ENCODE assay signal across 8 cellular contexts in genomic region chr15:66789029-66790025, GRCh38.
DNase-seq lines count a peak whose midpoint lies in the region; ATAC-seq, FAIRE-seq and TF ChIP-seq lines count a peak whose summit lies in the region.

No MANE protein-coding gene starts in this region.

- intact Hi-C loops in HepG2 (cut with micrococcal nuclease; ENCODE audit: unreplicated experiment): loop anchor here (1.0 kb wide), 1 partner anchor 64 kb away; no protein-coding TSS in a partner anchor

- H3K27ac ChIP-seq in brain microvascular endothelial cell (no peak overlapping the region), HepG2 (ENCODE audit: extremely low read length, insufficient read depth, low read length) (no peak overlapping the region)

- no peak; the same call in 1 of the 2 replicates for TF ChIP-seq RAD21 in HepG2 (CRISPR knock-in tag; IDR thresholded peaks at IDR 0.05)

- ATAC-seq in HepG2 (peak; percentile 79), GM21619 (IDR thresholded peaks at IDR 0.05; ENCODE audit: unreplicated experiment) (no peak)

- DNase-seq in AG20443 (ENCODE audit: low spot score) (peak; percentile 81), KBM-7 (peak; percentile 59), brain microvascular endothelial cell (peak; percentile 56), HepG2 (ENCODE audit: low spot score) (peak; percentile 30), NCI-H2227 (lab: John Stamatoyannopoulos, UW; ENCODE audit: unreplicated experiment) (no peak), NCI-H2196 treated with DMSO at 0.1 percent for 48 hours (lab: John Stamatoyannopoulos, UW; ENCODE audit: unreplicated experiment) (no peak), LoVo (ENCODE audit: low spot score) (no peak)

- in situ Hi-C loops in KBM-7 (cut with MboI; ENCODE audit: low pct_unique_long_range_greater_than_20kb, low sequenced_read_pairs): no loop called here
- in situ Hi-C loops in brain microvascular endothelial cell (cut with HindIII; ENCODE audit: low pct_ligation_motif_present, low sequenced_read_pairs): no loop called here
- in situ Hi-C loops in HepG2 (cut with HindIII; ENCODE audit: extremely low pct_ligation_motif_present, low pct_unique_long_range_greater_than_20kb): loop anchor here (10.0 kb wide), 1 partner anchor 55 kb away; no protein-coding TSS in a partner anchor

- H3K79me2 ChIP-seq in HepG2 (ENCODE audit: insufficient read depth, low read length): no peaks in the 10 kb centered on the region

- H3K36me3 ChIP-seq in brain microvascular endothelial cell (replicated peaks): no peaks in the 10 kb centered on the region
- H3K36me3 ChIP-seq in HepG2 (replicated peaks in 1 of 2; ENCODE audit: control insufficient read depth in 1 of 2, insufficient read depth in 2 of 2, low read length in 2 of 2): no peaks in the 10 kb centered on the region

- no peak overlapping the region for H3K9ac ChIP-seq in HepG2 (ENCODE audit: insufficient read depth, low read depth, low read length)

- no peak overlapping the region for H3K4me2 ChIP-seq in HepG2 (ENCODE audit: low read depth, low read length)

- H3K4me3 ChIP-seq in brain microvascular endothelial cell (ENCODE audit: low read depth, low read length) (no peak overlapping the region), HepG2 (replicated peaks in 1 of 3; ENCODE audit: insufficient read depth in 1 of 3, low read depth in 2 of 3, low read length in 3 of 3) (no peak overlapping the region)

- H2AFZ ChIP-seq in HepG2 (ENCODE audit: low read length): no peak overlapping the region

- TF ChIP-seq EP300 in HepG2 (IDR thresholded peaks at IDR 0.05; ENCODE audit: low read depth in 2 of 2, low read length in 2 of 2) (no peak), HepG2 (CRISPR knock-in tag; IDR thresholded peaks at IDR 0.05; ENCODE audit: borderline replicate concordance) (no peak)

- TF ChIP-seq POLR2A in HepG2 (IDR thresholded peaks at IDR 0.05; ENCODE audit: insufficient read depth in 1 of 2, low read depth in 2 of 2, low read length in 2 of 2): no peak

- no peaks in the 10 kb centered on the region for H4K20me1 ChIP-seq in HepG2 (ENCODE audit: insufficient read depth, low read length)

- BruUV-seq in HepG2 (replicated peaks; lab: Mats Ljungman, UMichigan): no TSS peak

- CTCF ChIA-PET in HepG2 (lab: Yijun Ruan, JAX; ENCODE audit: low intra/inter-chr PET ratio, low total read pairs): interaction anchor here (1.2 kb wide), 1 partner anchor 62 kb away, joined by 11 read pairs; no protein-coding TSS in a partner anchor

- H3K27me3 ChIP-seq in brain microvascular endothelial cell (replicated peaks) (no peaks in the 10 kb centered on the region), HepG2 (ENCODE audit: control insufficient read depth in 1 of 2, insufficient read depth in 2 of 2, low read length in 2 of 2) (no peaks in the 10 kb centered on the region)

- POLR2A ChIA-PET in HepG2 (lab: Yijun Ruan, JAX): interaction anchor here (1.0 to 1.4 kb wide), 2 partner anchors 10 to 17 kb away, joined by 3 read pairs; no protein-coding TSS in a partner anchor

- no peaks in the 10 kb centered on the region for H3K9me3 ChIP-seq in HepG2 (ENCODE audit: low read length)

- FAIRE-seq in HepG2 (lab: Jason Lieb, UNC): peak; percentile 64

- peaks cover 9% of the 10 kb centered on the region for H3K4me1 ChIP-seq in HepG2 (ENCODE audit: insufficient read depth, low read length)

- TF ChIP-seq CTCF in brain microvascular endothelial cell (IDR thresholded peaks at IDR 0.05; ENCODE audit: low read depth, low read length, missing control alignments) (peak; percentile 82), HepG2 (CRISPR knock-in tag; IDR thresholded peaks at IDR 0.05) (peak; percentile 62)

- WGBS in HepG2 (ENCODE audit: low lambda C conversion rate): 46% methylated on average over 5 of the region's 5 CpGs

TF ChIP-seq in HepG2, 621 proteins besides CTCF, POLR2A, EP300 and RAD21:
- TF ChIP-seq STAG1 (CRISPR knock-in tag; IDR thresholded peaks at IDR 0.05): peak; percentile 62
- TF ChIP-seq ZNF768 (CRISPR knock-in tag; IDR thresholded peaks at IDR 0.05): peak; percentile 70
- TF ChIP-seq ZNF629 (CRISPR knock-in tag; conservative IDR thresholded peaks at IDR 0.05): peak; percentile 62
- TF ChIP-seq ZNF337 (CRISPR knock-in tag; IDR thresholded peaks at IDR 0.05; ENCODE audit: borderline replicate concordance, low read depth): no peak
- TF ChIP-seq SMC3 (IDR thresholded peaks at IDR 0.05; ENCODE audit: low read length): peak; percentile 55; the same call in 1 of the 2 replicates
- TF ChIP-seq CEBPZ (IDR thresholded peaks at IDR 0.05; ENCODE audit: low read length): no peak
- TF ChIP-seq FOSL2 (CRISPR knock-in tag; IDR thresholded peaks at IDR 0.05): peak; percentile 17; the same call in 1 of the 2 replicates
- no peak for TF ChIP-seq ZNF33A (CRISPR knock-in tag; IDR thresholded peaks at IDR 0.05; ENCODE audit: borderline replicate concordance)
- TF ChIP-seq ZNF724P (CRISPR knock-in tag; IDR thresholded peaks at IDR 0.05; ENCODE audit: borderline replicate concordance): no peak

Comparison
In these comparisons a context has a peak if more than half of its experiments do, and no peak if none do; other contexts are left out.
1. DNase-seq: peak in AG20443 (single experiment), KBM-7 (single experiment), brain microvascular endothelial cell (single experiment) and HepG2 (single experiment); none in NCI-H2227 (single experiment), NCI-H2196 treated with DMSO at 0.1 percent for 48 hours (single experiment) and LoVo (single experiment).